Comparison of ENCODE assay signal across 25 cellular contexts in the genomic region with DNA sequence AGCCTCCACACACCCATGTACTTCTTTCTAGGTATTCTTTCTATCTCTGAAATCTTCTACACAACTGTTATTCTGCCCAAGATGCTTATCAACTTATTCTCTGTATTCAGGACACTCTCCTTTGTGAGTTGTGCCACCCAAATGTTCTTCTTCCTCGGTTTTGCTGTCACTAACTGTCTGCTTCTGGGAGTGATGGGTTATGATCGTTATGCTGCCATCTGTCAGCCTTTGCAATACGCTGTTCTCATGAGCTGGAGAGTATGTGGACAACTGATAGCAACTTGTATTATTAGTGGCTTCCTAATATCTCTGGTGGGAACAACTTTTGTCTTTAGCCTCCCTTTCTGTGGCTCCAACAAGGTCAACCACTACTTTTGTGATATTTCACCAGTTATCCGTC. TPM values are rescaled to one million over a fixed set of nuclear protein-coding genes. Genes with fewer than 3 reads are reported as not detected.
"Had no signal": no experiment of that assay in that cellular context is flagged by ENCODE, and none has a peak within 500 bp of the region (broad histone marks: within the 10 kb centered on the region; RNA-seq: fewer than 3 reads in every experiment).

No MANE protein-coding gene starts in this region.

- ATAC-seq: naive thymus-derived CD4-positive, alpha-beta T cell; natural killer cell; psoas muscle; right cardiac atrium; right lobe of liver; stimulated activated effector memory CD8-positive, alpha-beta T cell treated with anti-CD3 and anti-CD28 coated beads, Interleukin-12 subunit alpha, Interleukin-12 subunit beta, amount 100 ng/mL, for 72 hours; stimulated activated naive B cell treated with anti-CD40 and anti-IgM and Interleukin-4, amounts not matched to agents 10 μg/mL and 1 μg/mL and 100 μg/mL, for 72 hours had no signal

- H3K4me1 ChIP-seq: parathyroid adenoma, psoas muscle, right lobe of liver, sigmoid colon, stomach, tibial artery, transverse colon, upper lobe of left lung, vagina had no signal

- H3K27me3 ChIP-seq: neural progenitor cell, ovary, right lobe of liver, sigmoid colon, stomach, tibial artery, transverse colon, upper lobe of left lung, vagina had no signal

- H3K79me2 ChIP-seq: parathyroid adenoma had no signal

- H3K9me3 ChIP-seq: ovary, psoas muscle, right lobe of liver, sigmoid colon, stomach, thoracic aorta, tibial artery, transverse colon, upper lobe of left lung, vagina had no signal

- H3K27ac ChIP-seq: neural progenitor cell, ovary, parathyroid adenoma, psoas muscle, right lobe of liver, sigmoid colon, stomach, thoracic aorta, tibial artery, transverse colon, upper lobe of left lung, vagina had no signal

- H3K36me3 ChIP-seq: neural progenitor cell, ovary, right lobe of liver, sigmoid colon, stomach, thoracic aorta, tibial artery, transverse colon, upper lobe of left lung, vagina had no signal

- H2AFZ ChIP-seq: neural progenitor cell, parathyroid adenoma had no signal

- H3K4me3 ChIP-seq: neural progenitor cell, ovary, psoas muscle, right lobe of liver, sigmoid colon, stomach, thoracic aorta, tibial artery, transverse colon, upper lobe of left lung, vagina had no signal

- DNase-seq: naive thymus-derived CD4-positive, alpha-beta T cell; natural killer cell; occipital lobe; ovary; psoas muscle; right cardiac atrium; right lobe of liver; sigmoid colon; small intestine; stimulated activated CD4-positive, alpha-beta T cell treated with anti-CD3 and anti-CD28 coated beads, Interleukin-15, amount 100 ng/mL, for 24 hours; stimulated activated CD4-positive, alpha-beta T cell treated with anti-CD3 and anti-CD28 coated beads, Interleukin-2, amount 100 ng/mL, for 24 hours; stimulated activated CD4-positive, alpha-beta T cell treated with anti-CD3 and anti-CD28 coated beads, Interleukin-2, amount 100 ng/mL, for 48 hours; stimulated activated CD4-positive, alpha-beta T cell treated with anti-CD3 and anti-CD28 coated beads, Interleukin-4, amount 100 ng/mL, for 24 hours; stimulated activated naive B cell treated with anti-CD40 and anti-IgM and Interleukin-4, amounts not matched to agents 10 μg/mL and 1 μg/mL and 100 μg/mL, for 72 hours; stimulated activated naive CD4-positive, alpha-beta T cell treated with Interleukin-2 at 50 U/mL for 16 hours; stomach; tibial artery; transverse colon; upper lobe of left lung had no signal

- H3K9ac ChIP-seq: neural progenitor cell, parathyroid adenoma had no signal

- H3K4me2 ChIP-seq: neural progenitor cell had no signal

RNA-seq across cellular contexts. Expression of gene OR10R2, which starts 19.4 kb away (rescaled TPM):
- polyA plus RNA-seq: naive thymus-derived CD4-positive, alpha-beta T cell; neural cell; ovary; psoas muscle; right cardiac atrium; sigmoid colon; small intestine; stomach had no signal

RNA-seq across cellular contexts. Expression of gene OR10K1, which starts 29.7 kb away (rescaled TPM):
- polyA plus RNA-seq: naive thymus-derived CD4-positive, alpha-beta T cell; neural cell; ovary; psoas muscle; right cardiac atrium; sigmoid colon; small intestine; stomach had no signal
